Comparison of ENCODE assay signal across 1 cellular context in the genomic region with DNA sequence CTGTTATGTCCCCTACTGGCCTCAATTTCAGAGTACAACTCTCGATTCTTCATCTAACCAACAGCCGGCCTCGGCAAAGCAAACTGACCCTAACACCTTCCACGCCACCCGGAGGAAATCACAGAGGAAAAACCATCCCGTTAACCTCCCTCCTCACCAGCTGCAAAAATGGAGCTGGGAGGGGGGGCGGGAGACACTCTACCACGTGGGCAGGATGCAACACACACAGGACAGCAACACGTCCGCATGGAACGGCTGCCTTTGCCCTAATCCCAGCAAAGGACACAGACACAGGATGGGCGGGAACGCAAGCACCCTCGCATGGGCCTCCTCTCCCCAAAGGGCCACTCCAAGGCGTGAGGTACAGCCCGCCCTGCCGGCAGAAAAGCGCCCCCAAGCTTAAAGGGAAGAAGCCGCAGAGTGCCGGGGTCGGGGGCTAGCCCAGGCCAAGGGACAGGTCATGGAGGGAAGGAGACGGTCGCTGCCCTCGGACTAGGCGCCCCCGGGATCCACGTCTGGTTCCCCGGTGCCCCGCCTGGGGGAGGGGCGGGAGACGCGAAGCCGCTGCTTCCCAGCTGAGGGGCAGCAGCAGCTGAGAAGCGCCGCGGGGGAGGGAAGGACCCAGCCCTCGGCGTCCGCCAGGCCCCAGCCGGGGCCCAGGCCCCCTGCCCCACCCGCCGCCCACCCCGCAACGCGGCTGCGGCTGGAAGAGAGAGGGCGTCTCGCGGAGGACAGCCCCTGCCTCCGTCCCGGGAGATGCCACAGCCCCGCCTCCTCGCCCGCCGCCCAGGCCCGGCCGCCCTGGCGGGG.
TF ChIP-seq lines count a peak whose summit lies in the region.

No MANE protein-coding gene starts in this region.

TF ChIP-seq in HepG2, 621 proteins besides CTCF, POLR2A, EP300 and RAD21 (continued from another document and continues in another):
- TF ChIP-seq, protein P1, sequence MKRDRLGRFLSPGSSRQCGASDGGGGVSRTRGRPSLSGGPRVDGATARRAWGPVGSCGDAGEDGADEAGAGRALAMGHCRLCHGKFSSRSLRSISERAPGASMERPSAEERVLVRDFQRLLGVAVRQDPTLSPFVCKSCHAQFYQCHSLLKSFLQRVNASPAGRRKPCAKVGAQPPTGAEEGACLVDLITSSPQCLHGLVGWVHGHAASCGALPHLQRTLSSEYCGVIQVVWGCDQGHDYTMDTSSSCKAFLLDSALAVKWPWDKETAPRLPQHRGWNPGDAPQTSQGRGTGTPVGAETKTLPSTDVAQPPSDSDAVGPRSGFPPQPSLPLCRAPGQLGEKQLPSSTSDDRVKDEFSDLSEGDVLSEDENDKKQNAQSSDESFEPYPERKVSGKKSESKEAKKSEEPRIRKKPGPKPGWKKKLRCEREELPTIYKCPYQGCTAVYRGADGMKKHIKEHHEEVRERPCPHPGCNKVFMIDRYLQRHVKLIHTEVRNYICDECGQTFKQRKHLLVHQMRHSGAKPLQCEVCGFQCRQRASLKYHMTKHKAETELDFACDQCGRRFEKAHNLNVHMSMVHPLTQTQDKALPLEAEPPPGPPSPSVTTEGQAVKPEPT (CRISPR knock-in tag; IDR thresholded peaks at IDR 0.05; ENCODE audit: low read depth): no peak
- TF ChIP-seq, protein P2, sequence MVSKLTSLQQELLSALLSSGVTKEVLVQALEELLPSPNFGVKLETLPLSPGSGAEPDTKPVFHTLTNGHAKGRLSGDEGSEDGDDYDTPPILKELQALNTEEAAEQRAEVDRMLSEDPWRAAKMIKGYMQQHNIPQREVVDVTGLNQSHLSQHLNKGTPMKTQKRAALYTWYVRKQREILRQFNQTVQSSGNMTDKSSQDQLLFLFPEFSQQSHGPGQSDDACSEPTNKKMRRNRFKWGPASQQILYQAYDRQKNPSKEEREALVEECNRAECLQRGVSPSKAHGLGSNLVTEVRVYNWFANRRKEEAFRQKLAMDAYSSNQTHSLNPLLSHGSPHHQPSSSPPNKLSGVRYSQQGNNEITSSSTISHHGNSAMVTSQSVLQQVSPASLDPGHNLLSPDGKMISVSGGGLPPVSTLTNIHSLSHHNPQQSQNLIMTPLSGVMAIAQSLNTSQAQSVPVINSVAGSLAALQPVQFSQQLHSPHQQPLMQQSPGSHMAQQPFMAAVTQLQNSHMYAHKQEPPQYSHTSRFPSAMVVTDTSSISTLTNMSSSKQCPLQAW (CRISPR knock-in tag; IDR thresholded peaks at IDR 0.05): no peak
- TF ChIP-seq ZNF605 (CRISPR knock-in tag; IDR thresholded peaks at IDR 0.05) (peak; percentile 71; the same call in 1 of the 2 replicates), FOXK2 (IDR thresholded peaks at IDR 0.05) (peak; percentile 48; the same call in 1 of the 2 replicates), KDM6A (CRISPR knock-in tag; IDR thresholded peaks at IDR 0.05; ENCODE audit: low read depth) (no peak), SIN3A (IDR thresholded peaks at IDR 0.05; ENCODE audit: borderline replicate concordance, low read depth, low read length) (peak; percentile 79; the same call in 1 of the 2 replicates), ZNF687 (CRISPR knock-in tag; IDR thresholded peaks at IDR 0.05) (no peak; the same call in 1 of the 2 replicates), REST (IDR thresholded peaks at IDR 0.05; ENCODE audit: borderline replicate concordance in 1 of 2, low read depth in 1 of 2, low read length in 2 of 2) (no peak), ZNF18 (CRISPR knock-in tag; IDR thresholded peaks at IDR 0.05; ENCODE audit: insufficient replicate concordance) (peak; percentile 23), ZNF512B (CRISPR knock-in tag; IDR thresholded peaks at IDR 0.05; ENCODE audit: borderline replicate concordance) (no peak), PHF5A (CRISPR knock-in tag; IDR thresholded peaks at IDR 0.05; ENCODE audit: low read depth, unreplicated experiment) (no peak), FOXK1 (CRISPR knock-in tag; IDR thresholded peaks at IDR 0.05; ENCODE audit: borderline replicate concordance, low read depth) (peak; percentile 44; the same call in 1 of the 2 replicates), ZBTB7B (CRISPR knock-in tag; IDR thresholded peaks at IDR 0.05) (peak; percentile 61; the same call in 1 of the 2 replicates), CEBPB (IDR thresholded peaks at IDR 0.05; ENCODE audit: borderline replicate concordance, low read depth, low read length) (no peak), HOXA3 (CRISPR knock-in tag; IDR thresholded peaks at IDR 0.05) (peak; percentile 33; the same call in 1 of the 2 replicates)
- TF ChIP-seq, protein P3, sequence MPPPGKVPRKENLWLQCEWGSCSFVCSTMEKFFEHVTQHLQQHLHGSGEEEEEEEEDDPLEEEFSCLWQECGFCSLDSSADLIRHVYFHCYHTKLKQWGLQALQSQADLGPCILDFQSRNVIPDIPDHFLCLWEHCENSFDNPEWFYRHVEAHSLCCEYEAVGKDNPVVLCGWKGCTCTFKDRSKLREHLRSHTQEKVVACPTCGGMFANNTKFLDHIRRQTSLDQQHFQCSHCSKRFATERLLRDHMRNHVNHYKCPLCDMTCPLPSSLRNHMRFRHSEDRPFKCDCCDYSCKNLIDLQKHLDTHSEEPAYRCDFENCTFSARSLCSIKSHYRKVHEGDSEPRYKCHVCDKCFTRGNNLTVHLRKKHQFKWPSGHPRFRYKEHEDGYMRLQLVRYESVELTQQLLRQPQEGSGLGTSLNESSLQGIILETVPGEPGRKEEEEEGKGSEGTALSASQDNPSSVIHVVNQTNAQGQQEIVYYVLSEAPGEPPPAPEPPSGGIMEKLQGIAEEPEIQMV (CRISPR knock-in tag; IDR thresholded peaks at IDR 0.05; ENCODE audit: low read depth): peak; percentile 53; the same call in 1 of the 2 replicates
